8 cellular contexts compared by ENCODE assay signal in the genomic region with DNA sequence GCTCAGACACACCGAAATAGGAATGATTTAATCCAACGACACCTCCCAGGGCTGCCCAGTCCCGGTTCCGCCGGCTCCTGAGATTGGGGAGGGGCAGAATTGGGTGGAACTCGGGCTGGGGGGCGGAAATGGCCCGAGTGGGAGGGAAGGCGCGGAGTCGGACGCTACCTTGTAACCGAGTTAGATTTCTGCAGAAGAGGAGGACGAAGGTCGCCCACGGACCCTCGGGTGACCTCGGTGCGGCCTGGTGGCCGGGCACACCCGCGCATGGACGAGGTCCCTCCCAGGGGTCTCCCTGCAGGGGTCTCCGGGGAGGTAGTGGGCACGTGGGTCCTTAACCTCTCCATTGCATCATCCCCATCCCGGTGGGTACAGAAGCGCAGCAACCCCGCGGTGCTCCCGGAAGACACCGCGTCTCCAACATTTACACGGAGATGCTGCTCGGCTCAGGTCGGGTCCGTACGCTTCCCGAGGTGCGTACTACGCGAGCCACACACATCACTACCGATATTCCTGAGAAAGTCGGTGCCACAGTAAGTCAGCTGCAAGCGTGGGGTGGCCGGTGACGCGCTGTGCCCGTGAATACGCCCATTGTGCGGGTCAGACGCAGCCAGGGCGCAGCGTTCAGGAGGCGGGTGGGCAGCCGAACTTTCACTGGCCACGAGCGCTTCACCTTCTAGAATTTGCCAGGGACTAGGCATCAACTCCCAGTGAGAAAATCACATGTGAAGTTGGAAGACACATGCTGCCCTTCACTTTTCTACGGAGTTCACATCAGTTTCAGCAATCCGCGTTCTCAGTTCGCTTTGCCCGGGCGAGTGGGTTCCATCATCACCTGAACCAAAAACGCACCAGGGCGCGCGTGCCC. TPM values are rescaled to one million over a fixed set of nuclear protein-coding genes. Genes with fewer than 3 reads are reported as not detected.
A peak's percentile ranks its signal among the peaks of the same experiment; 100 is the strongest.
DNase-seq lines count a peak whose midpoint lies in the region; ATAC-seq, FAIRE-seq and TF ChIP-seq lines count a peak whose summit lies in the region.

No MANE protein-coding gene starts in this region.

- POLR2A ChIA-PET in A549 (lab: Yijun Ruan, JAX): interaction anchor here (0.5 to 2.2 kb wide), 3 partner anchors 10 to 195 kb away, joined by 3 to 9 read pairs (median 3); no protein-coding TSS in a partner anchor

- TF ChIP-seq CTCF in A549 (IDR thresholded peaks at IDR 0.05): no peak
- TF ChIP-seq CTCF in fibroblast of villous mesenchyme (IDR thresholded peaks at IDR 0.05; ENCODE audit: insufficient read depth, low read depth, low read length): no peak
- no peak for TF ChIP-seq CTCF in neural crest cell (conservative IDR thresholded peaks at IDR 0.05)

- H3K9me3 Mint-ChIP-seq in activated T-cell treated with anti-CD3 and anti-CD28 coated beads, Interleukin-2, amount 50 U/mL, for 4 hours: no peaks in the 10 kb centered on the region
- no peaks in the 10 kb centered on the region for H3K9me3 Mint-ChIP-seq in neural crest cell

- no peaks in the 10 kb centered on the region for H3K36me3 Mint-ChIP-seq in activated T-cell treated with anti-CD3 and anti-CD28 coated beads, Interleukin-2, amount 50 U/mL, for 4 hours (ENCODE audit: insufficient read depth)
- no peaks in the 10 kb centered on the region for H3K36me3 Mint-ChIP-seq in neural crest cell (ENCODE audit: low read depth)

- CTCF ChIA-PET in A549 (lab: Yijun Ruan, JAX): interaction anchor here (0.6 kb wide), 1 partner anchor 93 kb away, joined by 3 read pairs; no protein-coding TSS in a partner anchor

- peaks cover 41% of the 10 kb centered on the region for H3K27me3 Mint-ChIP-seq in activated T-cell treated with anti-CD3 and anti-CD28 coated beads, Interleukin-2, amount 50 U/mL, for 4 hours (ENCODE audit: low read depth)
- peaks cover 6% of the 10 kb centered on the region for H3K27me3 Mint-ChIP-seq in neural crest cell (ENCODE audit: low read depth)

- H3K27ac Mint-ChIP-seq in neural crest cell (ENCODE audit: unreplicated experiment): peak overlapping the region; percentile 96

- no peak for TF ChIP-seq EP300 in A549 (IDR thresholded peaks at IDR 0.05)

- peaks cover 37% of the 10 kb centered on the region for H3K4me1 Mint-ChIP-seq in activated T-cell treated with anti-CD3 and anti-CD28 coated beads, Interleukin-2, amount 50 U/mL, for 4 hours (ENCODE audit: low read depth)
- peaks cover 60% of the 10 kb centered on the region for H3K4me1 Mint-ChIP-seq in neural crest cell

- ATAC-seq in A549 (peak; percentile 28 to 47; a peak in 5 of 6 replicates), GM18867 (IDR thresholded peaks at IDR 0.05; ENCODE audit: unreplicated experiment) (peak; percentile 0), HG02884 (IDR thresholded peaks at IDR 0.05; ENCODE audit: unreplicated experiment) (no peak), GM18858 (IDR thresholded peaks at IDR 0.05; ENCODE audit: unreplicated experiment) (no peak)
- ATAC-seq in activated T-cell treated with anti-CD3 and anti-CD28 coated beads, Interleukin-2, amount 50 U/mL, for 4 hours: peak; percentile 9 to 18

- no peak for TF ChIP-seq POLR2A in A549 (IDR thresholded peaks at IDR 0.05; ENCODE audit: low read length)

- FAIRE-seq in A549 (lab: Jason Lieb, UNC): no peak

- TF ChIP-seq RAD21 in A549 (conservative IDR thresholded peaks at IDR 0.05 in 1 of 2, IDR thresholded peaks at IDR 0.05 in 1 of 2): no peak

- H3K4me3 ChIP-seq in A549 (peak overlapping the region; percentile 91), fibroblast of villous mesenchyme (ENCODE audit: low read depth, low read length) (peak overlapping the region; percentile 77)

- 1% methylated on average over 19 of the region's 67 CpGs for WGBS in A549 (ENCODE audit: missing lambda C conversion rate)

- peak overlapping the region; percentile 92 for H3K4me2 ChIP-seq in A549

- H3K4me3 Mint-ChIP-seq in activated T-cell treated with anti-CD3 and anti-CD28 coated beads, Interleukin-2, amount 50 U/mL, for 4 hours: peak overlapping the region; percentile 89
- peak overlapping the region; percentile 91 for H3K4me3 Mint-ChIP-seq in neural crest cell

- H3K4me1 ChIP-seq in A549: peaks cover 16% of the 10 kb centered on the region

- no peaks in the 10 kb centered on the region for H3K9me3 ChIP-seq in A549

- peak overlapping the region; percentile 84 to 99 for H3K27ac ChIP-seq in A549

- DNase-seq in A549 (ENCODE audit: low read depth in 1 of 2, low spot score in 1 of 2) (peak; percentile 26 to 40), NCI-H1105 treated with DMSO at 0.1 percent for 48 hours (lab: John Stamatoyannopoulos, UW) (peak; percentile 47), fibroblast of villous mesenchyme (ENCODE audit: low read depth) (no peak), neural crest cell (ENCODE audit: low read depth, low spot score) (peak; percentile 34)
- DNase-seq in activated T-cell treated with anti-CD3 and anti-CD28 coated beads, Interleukin-2, amount 50 U/mL, for 4 hours: peak; percentile 27

TF ChIP-seq in A549, 52 proteins besides CTCF, POLR2A, EP300 and RAD21:
- TF ChIP-seq RNF2 (IDR thresholded peaks at IDR 0.05; ENCODE audit: borderline replicate concordance, low read depth) (0 out of 2 replicates have a peak, but pooled peaks have one; percentile 47), HDAC2 (IDR thresholded peaks at IDR 0.05) (peak; percentile 32; the same call in 1 of the 2 replicates), FOXS1 (CRISPR knock-in tag; IDR thresholded peaks at IDR 0.05) (no peak), CBX2 (IDR thresholded peaks at IDR 0.05; ENCODE audit: borderline replicate concordance, low read depth) (no peak), RARB (CRISPR knock-in tag; IDR thresholded peaks at IDR 0.05) (no peak)

RNA-seq across cellular contexts. Expression of a gene that starts 3.0 kb away (rescaled TPM):
- 2.9 and 3.9 TPM in 2 replicates for polyA plus RNA-seq in A549 (2011; rRNA removed)
- polyA plus RNA-seq in A549 (2012; cell fraction: cytosol; rRNA removed): 1.4 and 2.3 TPM in 2 replicates
- 5.1 and 6.8 TPM in 2 replicates for polyA plus RNA-seq in A549 (2012; cell fraction: nucleus; rRNA removed)
- 3.2 to 4.9 TPM (median 4.3 TPM) in 3 replicates for polyA plus RNA-seq in A549 (2017; fragmentation: RNase III; extraction: RNeasy Plus Mini Kit Qiagen cat#74134 plus additional on column Dnase treatment)
- 4.5 and 11.1 TPM in 2 replicates for polyA minus RNA-seq in A549 (2011; rRNA and poly(A)+ RNA removed)
- total RNA-seq in activated T-cell treated with anti-CD3 and anti-CD28 coated beads, Interleukin-2, amount 50 U/mL, for 4 hours: 1 to 10 TPM; 3.0 to 4.3 (median 4.0) TPM
- 50.6 and 53.1 TPM in 2 replicates for total RNA-seq in fibroblast of villous mesenchyme
- total RNA-seq in neural crest cell: 90.7 and 91.2 TPM in 2 replicates

Comparison
In these comparisons a context has a peak if more than half of its experiments do, and no peak if none do; other contexts are left out.
1. ATAC-seq: peak in A549 (2 of 2), GM18867 (single experiment) and activated T-cell treated with anti-CD3 and anti-CD28 coated beads, Interleukin-2, amount 50 U/mL, for 4 hours (2 of 2); none in HG02884 (single experiment) and GM18858 (single experiment).